10 cellular contexts compared by ENCODE assay signal in the genomic region with DNA sequence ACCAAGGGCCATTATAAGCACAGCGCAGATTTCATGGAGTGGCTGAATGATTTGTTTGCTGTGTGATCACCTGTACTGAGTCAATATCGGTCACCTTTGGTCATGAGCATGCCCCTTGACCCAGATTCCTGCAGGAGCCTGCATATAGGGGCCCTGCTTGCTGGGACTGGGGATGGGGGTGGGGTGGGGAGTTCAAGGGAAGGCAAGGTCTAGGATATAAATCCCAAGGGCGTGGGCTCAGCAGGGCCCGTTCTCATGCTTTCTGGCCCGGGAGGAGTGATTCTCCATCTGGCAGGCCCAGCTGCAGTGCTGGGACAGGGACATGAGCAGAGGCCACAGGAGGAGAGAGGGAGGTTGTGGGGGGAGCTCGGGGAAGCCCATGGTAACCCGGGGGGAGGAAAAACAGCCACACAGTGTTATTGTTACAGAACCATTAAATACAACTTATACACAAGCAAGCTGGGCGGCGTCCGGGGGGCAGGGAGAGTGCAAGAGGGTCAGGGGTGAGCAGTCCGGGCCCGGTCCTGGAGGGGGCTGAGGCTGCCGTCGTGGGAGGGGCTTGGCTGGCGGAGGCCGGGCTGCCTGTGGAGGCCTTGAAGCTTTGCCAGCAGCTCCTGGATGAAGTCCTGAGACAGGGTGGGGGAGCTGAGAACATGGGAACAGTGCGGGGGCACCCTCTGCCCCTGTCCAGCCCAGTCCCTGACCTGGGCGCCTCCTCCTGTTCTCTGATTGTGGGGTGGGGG. TPM values are rescaled to one million over a fixed set of nuclear protein-coding genes. Genes with fewer than 3 reads are reported as not detected.
A peak's percentile ranks its signal among the peaks of the same experiment; 100 is the strongest.
DNase-seq lines count a peak whose midpoint lies in the region; ATAC-seq and TF ChIP-seq lines count a peak whose summit lies in the region.
"Had no signal": no experiment of that assay in that cellular context is flagged by ENCODE, and none has a peak within 500 bp of the region (broad histone marks: within the 10 kb centered on the region; RNA-seq: fewer than 3 reads in every experiment).

No MANE protein-coding gene starts in this region.

- DNase-seq in NCI-H82 (lab: John Stamatoyannopoulos, UW) (peak; percentile 71), NCI-H82 treated with DMSO at 0.1 percent for 48 hours (lab: John Stamatoyannopoulos, UW; ENCODE audit: unreplicated experiment) (no peak), fibroblast of villous mesenchyme (ENCODE audit: low read depth) (peak; percentile 59), RKO (ENCODE audit: low spot score) (no peak)
- DNase-seq in stimulated activated CD4-positive, alpha-beta T cell treated with anti-CD3 and anti-CD28 coated beads, Interleukin-1b, Interleukin-23, amount 100 ng/mL, for 48 hours: no peak
- DNase-seq: naive thymus-derived CD4-positive, alpha-beta T cell had no signal

- no peak for TF ChIP-seq CTCF in fibroblast of villous mesenchyme (IDR thresholded peaks at IDR 0.05; ENCODE audit: insufficient read depth, low read depth, low read length)
- TF ChIP-seq CTCF in nephron (IDR thresholded peaks at IDR 0.05; ENCODE audit: unreplicated experiment in 3 of 3): no peak

- H3K4me1 ChIP-seq in urinary bladder (ENCODE audit: insufficient read depth): no peaks in the 10 kb centered on the region

- no peak for ATAC-seq in HG03457 (IDR thresholded peaks at IDR 0.05; ENCODE audit: unreplicated experiment)
- ATAC-seq: A549; naive thymus-derived CD4-positive, alpha-beta T cell had no signal

- no peaks in the 10 kb centered on the region for H3K9me3 Mint-ChIP-seq in nephron

- H3K4me3 Mint-ChIP-seq in nephron: peak overlapping the region; percentile 63 to 70 (median 66)

- H3K27ac Mint-ChIP-seq in nephron: peak overlapping the region; percentile 91 to 96 (median 94)

- peaks cover 47% of the 10 kb centered on the region for H3K4me1 Mint-ChIP-seq in nephron

- H3K36me3 Mint-ChIP-seq in nephron (ENCODE audit: low read depth): no peaks in the 10 kb centered on the region

- H3K36me3 ChIP-seq in urinary bladder (ENCODE audit: insufficient read depth): no peaks in the 10 kb centered on the region

- H3K27ac ChIP-seq in urinary bladder (ENCODE audit: low read depth): peak overlapping the region; percentile 74

- no peak overlapping the region for H3K4me3 ChIP-seq in fibroblast of villous mesenchyme (ENCODE audit: low read depth, low read length)
- no peak overlapping the region for H3K4me3 ChIP-seq in urinary bladder (ENCODE audit: low read depth, low read length)
- H3K4me3 ChIP-seq: A549 had no signal

- 21% methylated on average over 18 of the region's 18 CpGs for WGBS in urinary bladder

- peaks cover 11% of the 10 kb centered on the region for H3K27me3 Mint-ChIP-seq in nephron (ENCODE audit: low read depth)

RNA-seq across cellular contexts. Expression of a gene that starts 5.2 kb away (rescaled TPM):
- total RNA-seq in fibroblast of villous mesenchyme: 1.3 and 8.7 TPM in 2 replicates
- 5.9 TPM for total RNA-seq in urinary bladder
- polyA plus RNA-seq in urinary bladder: 468 TPM
- polyA plus RNA-seq: naive thymus-derived CD4-positive, alpha-beta T cell had no signal

RNA-seq across cellular contexts. Expression of a gene that starts 13.4 kb away (rescaled TPM):
- total RNA-seq in fibroblast of villous mesenchyme (3.5 and 5.5 TPM in 2 replicates), urinary bladder (52.0 TPM)
- polyA plus RNA-seq in urinary bladder: 125 TPM

RNA-seq across cellular contexts. Expression of a gene that starts 27.0 kb away (rescaled TPM):
- total RNA-seq in fibroblast of villous mesenchyme (1.7 and 3.5 TPM in 2 replicates), urinary bladder (1.1 TPM)
- 0.24 TPM for polyA plus RNA-seq in urinary bladder
- polyA plus RNA-seq: naive thymus-derived CD4-positive, alpha-beta T cell had no signal

RNA-seq across cellular contexts. Expression of a gene that starts 53.1 kb away (rescaled TPM):
- total RNA-seq in fibroblast of villous mesenchyme (1.3 and 3.2 TPM in 2 replicates), urinary bladder (36.8 TPM)
- 89.0 TPM for polyA plus RNA-seq in urinary bladder

Comparison
In these comparisons a context has a peak if more than half of its experiments do, and no peak if none do; other contexts are left out.
1. DNase-seq: peak in NCI-H82 (single experiment) and fibroblast of villous mesenchyme (single experiment); none in NCI-H82 treated with DMSO at 0.1 percent for 48 hours (single experiment), stimulated activated CD4-positive, alpha-beta T cell treated with anti-CD3 and anti-CD28 coated beads, Interleukin-1b, Interleukin-23, amount 100 ng/mL, for 48 hours (single experiment) and RKO (single experiment).